Comparison of ENCODE assay signal across 10 cellular contexts in genomic region chr21:25767921-25768320, GRCh38.
"Had no signal": no experiment of that assay in that cellular context is flagged by ENCODE, and none has a peak within 500 bp of the region (broad histone marks: within the 10 kb centered on the region; RNA-seq: fewer than 3 reads in every experiment).

No MANE protein-coding gene starts in this region.

- H2AFZ ChIP-seq: GM23248 had no signal

- H3K4me3 ChIP-seq: GM23248, HAP-1 had no signal

- DNase-seq: GM23248, GOT3, H7, HFFc6, KBM-7 had no signal

- H3K9ac ChIP-seq: GM23248 had no signal

- ATAC-seq: HCT116, HepG2 had no signal

- H3K9me3 ChIP-seq: HAP-1 had no signal

- H3K9me3 Mint-ChIP-seq: HFFc6, IgD-negative memory B cell had no signal

- H3K27ac Mint-ChIP-seq: HFFc6, IgD-negative memory B cell had no signal

- H3K36me3 Mint-ChIP-seq: IgD-negative memory B cell had no signal

- H3K27ac ChIP-seq: GM23248, HL-60 had no signal

- H3K27me3 Mint-ChIP-seq: IgD-negative memory B cell had no signal

- H3K4me3 Mint-ChIP-seq: HFFc6, IgD-negative memory B cell had no signal
